23 cellular contexts compared by ENCODE assay signal in the genomic region with DNA sequence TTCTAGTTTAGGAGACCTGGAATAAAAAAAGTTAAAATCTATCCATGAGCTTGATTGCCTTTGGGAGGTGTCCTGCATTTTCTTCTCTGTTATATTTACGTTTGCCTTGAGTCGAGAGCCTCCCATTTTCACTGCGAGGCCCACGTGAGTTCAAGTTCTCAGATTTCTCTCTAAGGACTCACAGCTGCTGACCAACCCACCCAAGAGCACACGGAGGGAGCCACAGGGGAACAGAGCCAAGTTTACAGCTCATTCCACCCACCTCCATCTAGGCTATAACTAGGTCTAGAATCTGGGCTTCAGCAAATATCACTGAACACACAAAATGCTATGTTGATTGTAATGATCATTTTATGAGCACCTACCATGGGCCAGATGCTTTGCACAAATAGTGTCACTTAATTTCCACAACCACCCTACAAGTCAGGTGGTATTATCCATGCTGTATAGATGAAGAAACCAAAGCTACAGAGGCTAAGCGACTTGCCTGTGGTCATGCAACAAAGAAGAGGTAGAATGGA. TPM values are rescaled to one million over a fixed set of nuclear protein-coding genes. Genes with fewer than 3 reads are reported as not detected.
DNase-seq lines count a peak whose midpoint lies in the region; ATAC-seq and TF ChIP-seq lines count a peak whose summit lies in the region.
"Had no signal": no experiment of that assay in that cellular context is flagged by ENCODE, and none has a peak within 500 bp of the region (broad histone marks: within the 10 kb centered on the region; RNA-seq: fewer than 3 reads in every experiment).

No MANE protein-coding gene starts in this region.

- ATAC-seq in HG03439 (IDR thresholded peaks at IDR 0.05; ENCODE audit: unreplicated experiment): no peak
- no peak for ATAC-seq in stimulated activated effector memory CD8-positive, alpha-beta T cell treated with anti-CD3 and anti-CD28 coated beads, Interleukin-12 subunit alpha, Interleukin-12 subunit beta, amount 100 ng/mL, for 72 hours
- ATAC-seq: GM23338; left lung; natural killer cell treated with Interleukin-12 subunit alpha and Interleukin-12 subunit beta and Interleukin-15 and Interleukin-18, amount 100 ng/mL, for 72 hours; stimulated activated naive CD8-positive, alpha-beta T cell treated with anti-CD3 and anti-CD28 coated beads, Interleukin-15, Interleukin-2, amounts not matched to agents 100 U/mL and 50 U/mL, for 24 hours had no signal

- H3K18ac ChIP-seq in neuronal stem cell (ENCODE audit: low read length): no peak overlapping the region

- WGBS in neuronal stem cell (ENCODE audit: extremely low coverage in 2 of 2, insufficient read length in 2 of 2, insufficient replicate concordance in 1 of 2), 2 donors: no CpG with 5 or more reads among the region's 6 CpGs

- peak overlapping the region; percentile 8 for H3K27ac ChIP-seq in neuronal stem cell (replicated peaks; ENCODE audit: low read length)
- H3K27ac ChIP-seq: ascending aorta, epithelial cell of prostate, hepatocyte, left lung, parathyroid adenoma, right atrium auricular region had no signal

- H3K4me3 Mint-ChIP-seq in stimulated activated effector memory CD8-positive, alpha-beta T cell treated with anti-CD3 and anti-CD28 coated beads, Interleukin-12 subunit alpha, Interleukin-12 subunit beta, amount 100 ng/mL, for 72 hours: no peak overlapping the region
- H3K4me3 Mint-ChIP-seq: activated naive CD4-positive, alpha-beta T cell treated with anti-CD3 and anti-CD28 coated beads, Interleukin-2, amount 50 U/mL, for 24 hours; CD4-positive, CD25-positive, alpha-beta regulatory T cell; GM23338; mesothelial cell of epicardium; natural killer cell treated with Interleukin-12 subunit alpha and Interleukin-12 subunit beta and Interleukin-15 and Interleukin-18, amount 100 ng/mL, for 72 hours had no signal

- H3K4me2 ChIP-seq in neuronal stem cell (ENCODE audit: insufficient read depth, low read length, poor library complexity, severe bottlenecking): no peak overlapping the region
- H3K4me2 ChIP-seq: GM23338, hepatocyte, SK-N-SH had no signal

- no peak overlapping the region for H3K14ac ChIP-seq in neuronal stem cell (ENCODE audit: low read length)

- H3K9me3 Mint-ChIP-seq in stimulated activated effector memory CD8-positive, alpha-beta T cell treated with anti-CD3 and anti-CD28 coated beads, Interleukin-12 subunit alpha, Interleukin-12 subunit beta, amount 100 ng/mL, for 72 hours: no peaks in the 10 kb centered on the region
- H3K9me3 Mint-ChIP-seq: activated naive CD4-positive, alpha-beta T cell treated with anti-CD3 and anti-CD28 coated beads, Interleukin-2, amount 50 U/mL, for 24 hours; GM23338; mesothelial cell of epicardium; natural killer cell treated with Interleukin-12 subunit alpha and Interleukin-12 subunit beta and Interleukin-15 and Interleukin-18, amount 100 ng/mL, for 72 hours had no signal

- no peaks in the 10 kb centered on the region for H3K4me1 Mint-ChIP-seq in stimulated activated effector memory CD8-positive, alpha-beta T cell treated with anti-CD3 and anti-CD28 coated beads, Interleukin-12 subunit alpha, Interleukin-12 subunit beta, amount 100 ng/mL, for 72 hours
- H3K4me1 Mint-ChIP-seq: activated naive CD4-positive, alpha-beta T cell treated with anti-CD3 and anti-CD28 coated beads, Interleukin-2, amount 50 U/mL, for 24 hours; CD4-positive, CD25-positive, alpha-beta regulatory T cell had no signal

- TF ChIP-seq CTCF in choroid plexus epithelial cell (conservative IDR thresholded peaks at IDR 0.05; ENCODE audit: low read depth, low read length): no peak

- no peak overlapping the region for H2BK5ac ChIP-seq in neuronal stem cell (ENCODE audit: low read length)

- H3K79me1 ChIP-seq in neuronal stem cell (ENCODE audit: low read depth, low read length): no peaks in the 10 kb centered on the region

- H4K8ac ChIP-seq in neuronal stem cell (ENCODE audit: low read depth, low read length): no peak overlapping the region

- no peak overlapping the region for H2AK5ac ChIP-seq in neuronal stem cell (ENCODE audit: low read depth, low read length)

- no peaks in the 10 kb centered on the region for H3K36me3 Mint-ChIP-seq in stimulated activated effector memory CD8-positive, alpha-beta T cell treated with anti-CD3 and anti-CD28 coated beads, Interleukin-12 subunit alpha, Interleukin-12 subunit beta, amount 100 ng/mL, for 72 hours
- H3K36me3 Mint-ChIP-seq: activated naive CD4-positive, alpha-beta T cell treated with anti-CD3 and anti-CD28 coated beads, Interleukin-2, amount 50 U/mL, for 24 hours; CD4-positive, CD25-positive, alpha-beta regulatory T cell; mesothelial cell of epicardium; natural killer cell treated with Interleukin-12 subunit alpha and Interleukin-12 subunit beta and Interleukin-15 and Interleukin-18, amount 100 ng/mL, for 72 hours had no signal

- H2BK15ac ChIP-seq in neuronal stem cell (ENCODE audit: low read length): no peak overlapping the region

- no peak overlapping the region for H2AFZ ChIP-seq in neuronal stem cell (ENCODE audit: low read length)
- H2AFZ ChIP-seq: GM23338, hepatocyte, parathyroid adenoma had no signal

- no peak overlapping the region for H3K23ac ChIP-seq in neuronal stem cell (ENCODE audit: low read depth, low read length, poor library complexity)

- no peaks in the 10 kb centered on the region for H3K4me1 ChIP-seq in neuronal stem cell (ENCODE audit: control insufficient read depth in 2 of 2, insufficient read depth in 1 of 2, low read depth in 1 of 2, low read length in 2 of 2)
- H3K4me1 ChIP-seq: ascending aorta, left lung, parathyroid adenoma, right atrium auricular region had no signal

- H3K27ac Mint-ChIP-seq in stimulated activated effector memory CD8-positive, alpha-beta T cell treated with anti-CD3 and anti-CD28 coated beads, Interleukin-12 subunit alpha, Interleukin-12 subunit beta, amount 100 ng/mL, for 72 hours: no peak overlapping the region
- H3K27ac Mint-ChIP-seq: activated naive CD4-positive, alpha-beta T cell treated with anti-CD3 and anti-CD28 coated beads, Interleukin-2, amount 50 U/mL, for 24 hours; CD4-positive, CD25-positive, alpha-beta regulatory T cell; GM23338; mesothelial cell of epicardium; natural killer cell treated with Interleukin-12 subunit alpha and Interleukin-12 subunit beta and Interleukin-15 and Interleukin-18, amount 100 ng/mL, for 72 hours had no signal

- H3K27me3 ChIP-seq in neuronal stem cell (ENCODE audit: control insufficient read depth in 3 of 3, insufficient read depth in 3 of 3, low read depth in 1 of 3, low read length in 3 of 3): no peaks in the 10 kb centered on the region
- H3K27me3 ChIP-seq: ascending aorta, hepatocyte, left lung, right atrium auricular region had no signal

- no peak overlapping the region for H2BK120ac ChIP-seq in neuronal stem cell (ENCODE audit: low read depth, low read length)

- H3K4ac ChIP-seq in neuronal stem cell (ENCODE audit: low read length): no peak overlapping the region

- no peaks in the 10 kb centered on the region for H3K9me3 ChIP-seq in neuronal stem cell (replicated peaks in 1 of 2; ENCODE audit: control insufficient read depth in 2 of 2, insufficient read depth in 1 of 2, low read depth in 1 of 2, low read length in 2 of 2)
- H3K9me3 ChIP-seq: ascending aorta, left lung, right atrium auricular region, SK-N-SH had no signal

- H3K4me3 ChIP-seq in choroid plexus epithelial cell (ENCODE audit: low read depth, low read length): no peak overlapping the region
- H3K4me3 ChIP-seq in neuronal stem cell (ENCODE audit: low read length in 2 of 2): no peak overlapping the region
- H3K4me3 ChIP-seq: ascending aorta, GM23338, hepatocyte, left lung, right atrium auricular region had no signal

- H3K36me3 ChIP-seq in neuronal stem cell (replicated peaks in 1 of 2; ENCODE audit: control insufficient read depth in 2 of 2, insufficient read depth in 2 of 2, low read length in 2 of 2): no peaks in the 10 kb centered on the region

- no peak overlapping the region for H3K9ac ChIP-seq in neuronal stem cell (ENCODE audit: low read depth, low read length, poor library complexity)
- H3K9ac ChIP-seq: parathyroid adenoma, SK-N-SH had no signal

- no peak overlapping the region for H4K91ac ChIP-seq in neuronal stem cell (ENCODE audit: low read depth, low read length, poor library complexity)

- H2BK12ac ChIP-seq in neuronal stem cell (ENCODE audit: low read length): no peak overlapping the region

- DNase-seq in EH (ENCODE audit: low read depth) (peak; percentile 9), NCI-H2029 treated with DMSO at 0.1 percent for 48 hours (lab: John Stamatoyannopoulos, UW) (peak; percentile 37), choroid plexus epithelial cell (ENCODE audit: low read depth) (peak; percentile 85), neuronal stem cell (ENCODE audit: low spot score) (no peak), kidney tubule cell (ENCODE audit: low spot score) (no peak)
- DNase-seq in activated CD4-positive, alpha-beta T cell treated with anti-CD3 and anti-CD28 coated beads, Interleukin-2, amount 50 U/mL, for 1 hour: no peak
- no peak for DNase-seq in stimulated activated effector memory CD8-positive, alpha-beta T cell treated with anti-CD3 and anti-CD28 coated beads, Interleukin-12 subunit alpha, Interleukin-12 subunit beta, amount 100 ng/mL, for 72 hours (ENCODE audit: low spot score in 2 of 2)
- DNase-seq: activated CD4-positive, alpha-beta T cell treated with anti-CD3 and anti-CD28 coated beads for 48 hours; CD4-positive, CD25-positive, alpha-beta regulatory T cell; left lung; NCI-H1105 treated with DMSO at 0.1 percent for 48 hours; SK-N-SH; stimulated activated naive CD8-positive, alpha-beta T cell treated with anti-CD3 and anti-CD28 coated beads, Interleukin-15, Interleukin-2, amounts not matched to agents 100 U/mL and 50 U/mL, for 24 hours had no signal

RNA-seq across cellular contexts. Expression of gene ALDH1L2, which starts 16.7 kb away (rescaled TPM):
- 0.29 TPM for polyA plus RNA-seq in neuronal stem cell (2013, experiment 1 of 2)
- polyA plus RNA-seq in neuronal stem cell (2013, experiment 2 of 2): 0.28 TPM
- polyA plus RNA-seq: CD4-positive, CD25-positive, alpha-beta regulatory T cell had no signal

RNA-seq across cellular contexts. Expression of gene WASHC4, which starts 40.0 kb away (rescaled TPM):
- 21.5 TPM for polyA plus RNA-seq in neuronal stem cell (2013, experiment 1 of 2)
- polyA plus RNA-seq in neuronal stem cell (2013, experiment 2 of 2): 23.8 TPM

Comparison
In these comparisons a context has a peak if more than half of its experiments do, and no peak if none do; other contexts are left out.
1. DNase-seq: peak in EH (single experiment), NCI-H2029 treated with DMSO at 0.1 percent for 48 hours (single experiment) and choroid plexus epithelial cell (single experiment); none in neuronal stem cell (single experiment), activated CD4-positive, alpha-beta T cell treated with anti-CD3 and anti-CD28 coated beads, Interleukin-2, amount 50 U/mL, for 1 hour (single experiment), stimulated activated effector memory CD8-positive, alpha-beta T cell treated with anti-CD3 and anti-CD28 coated beads, Interleukin-12 subunit alpha, Interleukin-12 subunit beta, amount 100 ng/mL, for 72 hours (0 of 2) and kidney tubule cell (single experiment).